ENCODE assay signal across 8 cellular contexts in the genomic region with DNA sequence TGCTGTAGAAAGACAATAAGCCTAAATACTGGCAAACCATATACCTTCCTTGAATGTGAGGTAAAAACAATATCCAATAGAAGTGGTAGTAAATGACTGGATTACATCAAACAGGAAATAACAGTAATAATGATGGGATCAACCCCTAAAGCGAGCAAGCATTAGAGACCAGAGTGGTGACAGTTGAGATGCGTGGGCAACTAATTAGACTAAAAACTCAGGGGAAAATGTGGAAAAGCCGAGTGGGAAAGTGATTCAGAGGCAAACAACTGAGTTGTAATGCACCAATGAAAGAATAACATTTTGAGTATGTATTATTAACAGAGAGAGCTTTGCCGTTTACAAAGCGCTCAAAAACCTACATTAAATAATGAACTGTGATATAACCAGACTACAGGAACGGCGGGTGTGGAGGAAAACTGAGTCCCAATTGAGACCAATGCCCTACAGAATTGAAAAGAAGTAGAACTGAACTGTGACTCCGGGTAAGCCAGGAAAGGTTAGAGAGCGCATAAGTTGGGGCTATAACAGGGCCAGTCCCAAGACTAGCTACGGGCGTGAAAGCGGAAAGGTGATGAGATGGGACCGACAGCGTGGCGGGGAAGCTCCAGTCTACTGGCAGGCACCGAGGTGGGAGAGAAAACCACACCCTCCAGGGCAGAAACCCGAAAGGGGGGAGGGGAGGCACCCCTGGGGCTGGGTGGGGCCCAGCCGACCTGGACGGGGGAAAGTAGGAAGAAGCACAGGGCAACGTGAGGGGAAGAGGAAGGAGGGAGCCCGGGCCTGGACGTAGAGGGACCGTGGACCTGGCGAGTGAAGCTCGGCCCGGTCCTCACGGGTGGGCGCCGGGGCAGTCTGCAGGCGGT. TPM values are rescaled to one million over a fixed set of nuclear protein-coding genes. Genes with fewer than 3 reads are reported as not detected.
DNase-seq lines count a peak whose midpoint lies in the region; ATAC-seq and TF ChIP-seq lines count a peak whose summit lies in the region.

No MANE protein-coding gene starts in this region.

- TF ChIP-seq CTCF in nephron progenitor cell (IDR thresholded peaks at IDR 0.05) (no peak), stomach (IDR thresholded peaks at IDR 0.05) (no peak)

- H3K27ac ChIP-seq in esophagus (ENCODE audit: low read depth in 2 of 2, low read length in 1 of 2): peak overlapping the region; percentile 96 to 99
- peak overlapping the region; percentile 84 to 95 (median 93) for H3K27ac ChIP-seq in stomach

- no peaks in the 10 kb centered on the region for H3K9me3 ChIP-seq in esophagus (ENCODE audit: control insufficient read depth in 2 of 2, insufficient read depth in 1 of 2, low read depth in 1 of 2, low read length in 1 of 2)
- no peaks in the 10 kb centered on the region for H3K9me3 ChIP-seq in stomach

- H3K4me3 ChIP-seq in esophagus (ENCODE audit: low read depth in 1 of 2, low read length in 2 of 2) (peak overlapping the region; percentile 88 to 99), stomach (peak overlapping the region; percentile 83 to 89 (median 84))

- H3K4me3 Mint-ChIP-seq in activated CD8-positive, alpha-beta memory T cell treated with anti-CD3 and anti-CD28 coated beads, Interleukin-2, amount 10 ng/mL, durations not matched to agents 7 days and 5 days: peak overlapping the region; percentile 91
- H3K4me3 Mint-ChIP-seq in nephron progenitor cell: peak overlapping the region; percentile 100

- no peaks in the 10 kb centered on the region for H3K27me3 Mint-ChIP-seq in activated CD8-positive, alpha-beta memory T cell treated with anti-CD3 and anti-CD28 coated beads, Interleukin-2, amount 10 ng/mL, durations not matched to agents 7 days and 5 days
- H3K27me3 Mint-ChIP-seq in nephron progenitor cell (ENCODE audit: low read depth, poor library complexity): peaks cover 6% of the 10 kb centered on the region

- DNase-seq in NCI-H446 (lab: John Stamatoyannopoulos, UW) (peak; percentile 50 to 62), NCI-H446 treated with DMSO at 0.1 percent for 48 hours (lab: John Stamatoyannopoulos, UW) (no peak), NCI-H748 (lab: John Stamatoyannopoulos, UW; ENCODE audit: unreplicated experiment) (peak; percentile 77), nephron progenitor cell (peak; percentile 52), stomach (peak; percentile 37)
- DNase-seq in activated CD8-positive, alpha-beta memory T cell treated with anti-CD3 and anti-CD28 coated beads, Interleukin-2, amount 10 ng/mL, durations not matched to agents 7 days and 5 days: peak; percentile 76

- no peaks in the 10 kb centered on the region for H3K27me3 ChIP-seq in esophagus (ENCODE audit: control insufficient read depth in 1 of 2, insufficient read depth in 2 of 2, low read length in 2 of 2)
- no peaks in the 10 kb centered on the region for H3K27me3 ChIP-seq in stomach

- H3K27ac Mint-ChIP-seq in activated CD8-positive, alpha-beta memory T cell treated with anti-CD3 and anti-CD28 coated beads, Interleukin-2, amount 10 ng/mL, durations not matched to agents 7 days and 5 days: peak overlapping the region; percentile 98
- peak overlapping the region; percentile 100 for H3K27ac Mint-ChIP-seq in nephron progenitor cell

- no peak for TF ChIP-seq EP300 in stomach (IDR thresholded peaks at IDR 0.05)

- H3K36me3 Mint-ChIP-seq in activated CD8-positive, alpha-beta memory T cell treated with anti-CD3 and anti-CD28 coated beads, Interleukin-2, amount 10 ng/mL, durations not matched to agents 7 days and 5 days: peaks cover 7% of the 10 kb centered on the region
- H3K36me3 Mint-ChIP-seq in nephron progenitor cell (ENCODE audit: low read depth): peaks cover 30% of the 10 kb centered on the region

- CTCF ChIA-PET in activated CD8-positive, alpha-beta memory T cell treated with anti-CD3 and anti-CD28 coated beads, Interleukin-2, amount 10 ng/mL, durations not matched to agents 7 days and 5 days (lab: Charles Lee): interaction anchor here (0.6 to 2.2 kb wide), 8 partner anchors 12 to 331 kb away, joined by 3 to 15 read pairs (median 3); no protein-coding TSS in a partner anchor

- peak; percentile 26 for ATAC-seq in HG03025 (IDR thresholded peaks at IDR 0.05; ENCODE audit: low FRiP score, unreplicated experiment)
- peak; percentile 24 for ATAC-seq in activated CD8-positive, alpha-beta memory T cell treated with anti-CD3 and anti-CD28 coated beads, Interleukin-2, amount 10 ng/mL, durations not matched to agents 7 days and 5 days

- peaks cover 0 to 3% of the 10 kb centered on the region in 2 donors for H3K4me1 ChIP-seq in esophagus (ENCODE audit: control insufficient read depth in 2 of 2, insufficient read depth in 2 of 2, low read length in 1 of 2)
- peaks cover 17 to 49% (median 39%) of the 10 kb centered on the region in 4 donors for H3K4me1 ChIP-seq in stomach

- H3K36me3 ChIP-seq in esophagus (ENCODE audit: control insufficient read depth in 2 of 2, insufficient read depth in 2 of 2, low read length in 1 of 2) (no peaks in the 10 kb centered on the region), stomach (peaks cover 0 to 14% (median 8%) of the 10 kb centered on the region in 4 donors)

- intact Hi-C loops in stomach (cut with DNase I; ENCODE audit: low total_unique reads): no loop called here

- WGBS in esophagus, 2 donors: 0 to 2% methylated on average over 29 to 30 of the region's 30 CpGs
- 1% methylated on average over 30 of the region's 30 CpGs for WGBS in stomach, 5 donors

- TF ChIP-seq POLR2A in stomach (IDR thresholded peaks at IDR 0.05): no peak

- H3K4me1 Mint-ChIP-seq in activated CD8-positive, alpha-beta memory T cell treated with anti-CD3 and anti-CD28 coated beads, Interleukin-2, amount 10 ng/mL, durations not matched to agents 7 days and 5 days: peaks cover 48% of the 10 kb centered on the region
- peaks cover 31% of the 10 kb centered on the region for H3K4me1 Mint-ChIP-seq in nephron progenitor cell

- H3K9me3 Mint-ChIP-seq in activated CD8-positive, alpha-beta memory T cell treated with anti-CD3 and anti-CD28 coated beads, Interleukin-2, amount 10 ng/mL, durations not matched to agents 7 days and 5 days (ENCODE audit: low read depth): no peaks in the 10 kb centered on the region
- H3K9me3 Mint-ChIP-seq in nephron progenitor cell: peaks cover 4% of the 10 kb centered on the region

RNA-seq across cellular contexts. Expression of gene UBAP2, which starts 0.6 kb away (rescaled TPM):
- 10 to 100 TPM; 50.5 to 60.9 TPM for total RNA-seq in activated CD8-positive, alpha-beta memory T cell treated with anti-CD3 and anti-CD28 coated beads, Interleukin-2, amount 10 ng/mL, durations not matched to agents 7 days and 5 days
- polyA plus RNA-seq in esophagus (10 to 100 TPM; 12.6 to 15.6 TPM), stomach (10 to 100 TPM in 2 of 3 donors, 1 to 10 TPM in 1; 7.0 to 12.5 (median 10.1) TPM)
- total RNA-seq in stomach: 10 to 100 TPM; 11.6 to 82.9 (median 37.1) TPM
